ENCODE assay signal across 14 cellular contexts in genomic region chr22:20650294-20651207, GRCh38.
"Had no signal": no experiment of that assay in that cellular context is flagged by ENCODE, and none has a peak within 500 bp of the region (broad histone marks: within the 10 kb centered on the region; RNA-seq: fewer than 3 reads in every experiment).

No MANE protein-coding gene starts in this region.

- H3K27me3 ChIP-seq: adrenal gland, cardiac muscle cell, pancreas, tibial artery had no signal

- H3K36me3 Mint-ChIP-seq: activated naive CD4-positive, alpha-beta T cell treated with anti-CD3 and anti-CD28 coated beads, Interleukin-2, amount 50 U/mL, for 24 hours; stimulated activated memory B cell treated with anti-CD40 and anti-IgM and Interleukin-4, amounts not matched to agents 10 μg/mL and 1 μg/mL and 100 μg/mL, for 72 hours had no signal

- H3K36me3 ChIP-seq: adrenal gland, cardiac muscle cell, pancreas, tibial artery had no signal

- H3K4me3 Mint-ChIP-seq: activated naive CD4-positive, alpha-beta T cell treated with anti-CD3 and anti-CD28 coated beads, Interleukin-2, amount 50 U/mL, for 24 hours; stimulated activated memory B cell treated with anti-CD40 and anti-IgM and Interleukin-4, amounts not matched to agents 10 μg/mL and 1 μg/mL and 100 μg/mL, for 72 hours had no signal

- FAIRE-seq: pancreas had no signal

- H3K27ac ChIP-seq: adrenal gland, cardiac muscle cell, pancreas, SK-N-MC, tibial artery had no signal

- H3K27ac Mint-ChIP-seq: activated naive CD4-positive, alpha-beta T cell treated with anti-CD3 and anti-CD28 coated beads, Interleukin-2, amount 50 U/mL, for 24 hours; stimulated activated memory B cell treated with anti-CD40 and anti-IgM and Interleukin-4, amounts not matched to agents 10 μg/mL and 1 μg/mL and 100 μg/mL, for 72 hours had no signal

- H3K27me3 Mint-ChIP-seq: activated naive CD4-positive, alpha-beta T cell treated with anti-CD3 and anti-CD28 coated beads, Interleukin-2, amount 50 U/mL, for 24 hours had no signal

- H3K4me3 ChIP-seq: adrenal gland, cardiac muscle cell, pancreas, SK-N-MC, tibial artery had no signal

- H3K9me3 ChIP-seq: adrenal gland, pancreas, tibial artery had no signal

- H3K4me1 Mint-ChIP-seq: activated naive CD4-positive, alpha-beta T cell treated with anti-CD3 and anti-CD28 coated beads, Interleukin-2, amount 50 U/mL, for 24 hours; stimulated activated memory B cell treated with anti-CD40 and anti-IgM and Interleukin-4, amounts not matched to agents 10 μg/mL and 1 μg/mL and 100 μg/mL, for 72 hours had no signal

- DNase-seq: activated CD4-positive, alpha-beta T cell treated with anti-CD3 and anti-CD28 coated beads for 4 hours; activated T-cell treated with anti-CD3 and anti-CD28 coated beads for 4 hours; glutamatergic neuron; left ventricle myocardium superior; stimulated activated CD4-positive, alpha-beta T cell treated with anti-CD3 and anti-CD28 coated beads, Interleukin-2, amount 100 ng/mL, for 48 hours; T1000; tibial artery had no signal

- H3K9me3 Mint-ChIP-seq: activated naive CD4-positive, alpha-beta T cell treated with anti-CD3 and anti-CD28 coated beads, Interleukin-2, amount 50 U/mL, for 24 hours; stimulated activated memory B cell treated with anti-CD40 and anti-IgM and Interleukin-4, amounts not matched to agents 10 μg/mL and 1 μg/mL and 100 μg/mL, for 72 hours had no signal

- ATAC-seq: esophagus mucosa; left ventricle myocardium superior; pancreas; stimulated activated memory B cell treated with anti-CD40 and anti-IgM and Interleukin-4, amounts not matched to agents 10 μg/mL and 1 μg/mL and 100 μg/mL, for 72 hours had no signal

- H3K4me1 ChIP-seq: adrenal gland, pancreas, tibial artery had no signal
